Comparison of ENCODE assay signal across 8 cellular contexts in genomic region chr17:29124135-29124930, GRCh38. TPM values are rescaled to one million over a fixed set of nuclear protein-coding genes. Genes with fewer than 3 reads are reported as not detected.
DNase-seq lines count a peak whose midpoint lies in the region; ATAC-seq and TF ChIP-seq lines count a peak whose summit lies in the region.

No MANE protein-coding gene starts in this region.

- H3K4me3 ChIP-seq in lower lobe of right lung: no peak overlapping the region

- DNase-seq in NCI-H1105 (lab: John Stamatoyannopoulos, UW) (peak; percentile 45), lower lobe of right lung (no peak), type B pancreatic cell (ENCODE audit: extremely low spot score, unreplicated experiment) (no peak)
- no peak for DNase-seq in T-helper 2 cell treated with Interferon-gamma antibody and Interleukin-4, amounts not matched to agents 5 μg/mL and 100 μg/mL, for 36 hours (ENCODE audit: low spot score)

- H3K36me3 ChIP-seq in lower lobe of right lung: peaks cover 47% of the 10 kb centered on the region

- no peaks in the 10 kb centered on the region for H3K27me3 Mint-ChIP-seq in dendritic cell treated with granulocyte-macrophage colony-stimulating factor and Interleukin-4, amounts not matched to agents 40 ng/mL and 50 ng/mL, for 4 days
- no peaks in the 10 kb centered on the region for H3K27me3 Mint-ChIP-seq in type B pancreatic cell
- H3K27me3 Mint-ChIP-seq in T-helper 2 cell treated with Interferon-gamma antibody and Interleukin-4, amounts not matched to agents 5 μg/mL and 100 μg/mL, for 36 hours (ENCODE audit: low read depth): no peaks in the 10 kb centered on the region

- no peak overlapping the region for H3K4me3 Mint-ChIP-seq in dendritic cell treated with granulocyte-macrophage colony-stimulating factor and Interleukin-4, amounts not matched to agents 40 ng/mL and 50 ng/mL, for 4 days
- H3K4me3 Mint-ChIP-seq in type B pancreatic cell: no peak overlapping the region
- no peak overlapping the region for H3K4me3 Mint-ChIP-seq in T-helper 2 cell treated with Interferon-gamma antibody and Interleukin-4, amounts not matched to agents 5 μg/mL and 100 μg/mL, for 36 hours

- ATAC-seq in GM18511 (IDR thresholded peaks at IDR 0.05; ENCODE audit: unreplicated experiment) (peak; percentile 49), SK-N-SH treated with all-trans-retinoic acid at 6 μM for 48 hours (peak; percentile 97), lower lobe of right lung (peak; percentile 82 to 88)

- peak overlapping the region; percentile 81 for H3K27ac Mint-ChIP-seq in dendritic cell treated with granulocyte-macrophage colony-stimulating factor and Interleukin-4, amounts not matched to agents 40 ng/mL and 50 ng/mL, for 4 days
- H3K27ac Mint-ChIP-seq in type B pancreatic cell: no peak overlapping the region
- H3K27ac Mint-ChIP-seq in T-helper 2 cell treated with Interferon-gamma antibody and Interleukin-4, amounts not matched to agents 5 μg/mL and 100 μg/mL, for 36 hours: no peak overlapping the region

- H3K27ac ChIP-seq in C4-2B (peak overlapping the region; percentile 17), lower lobe of right lung (peak overlapping the region; percentile 41)

- TF ChIP-seq CTCF in C4-2B (conservative IDR thresholded peaks at IDR 0.05): peak; percentile 87
- TF ChIP-seq CTCF in lower lobe of right lung (IDR thresholded peaks at IDR 0.05): peak; percentile 64
- TF ChIP-seq CTCF in type B pancreatic cell (conservative IDR thresholded peaks at IDR 0.05): peak; percentile 78

- intact Hi-C loops in dendritic cell treated with granulocyte-macrophage colony-stimulating factor and Interleukin-4, amounts not matched to agents 40 ng/mL and 50 ng/mL, for 4 days (cut with micrococcal nuclease): loop anchor here (1.0 kb wide), 1 partner anchor 21 kb away; no protein-coding TSS in a partner anchor
- intact Hi-C loops in lower lobe of right lung (cut with DNase I): no loop called here

- H3K9me3 Mint-ChIP-seq in dendritic cell treated with granulocyte-macrophage colony-stimulating factor and Interleukin-4, amounts not matched to agents 40 ng/mL and 50 ng/mL, for 4 days: no peaks in the 10 kb centered on the region
- no peaks in the 10 kb centered on the region for H3K9me3 Mint-ChIP-seq in type B pancreatic cell
- H3K9me3 Mint-ChIP-seq in T-helper 2 cell treated with Interferon-gamma antibody and Interleukin-4, amounts not matched to agents 5 μg/mL and 100 μg/mL, for 36 hours: no peaks in the 10 kb centered on the region

- no peaks in the 10 kb centered on the region for H3K9me3 ChIP-seq in lower lobe of right lung

- peaks cover 89% of the 10 kb centered on the region for H3K36me3 Mint-ChIP-seq in dendritic cell treated with granulocyte-macrophage colony-stimulating factor and Interleukin-4, amounts not matched to agents 40 ng/mL and 50 ng/mL, for 4 days (ENCODE audit: low read depth)
- no peaks in the 10 kb centered on the region for H3K36me3 Mint-ChIP-seq in type B pancreatic cell
- peaks cover 18% of the 10 kb centered on the region for H3K36me3 Mint-ChIP-seq in T-helper 2 cell treated with Interferon-gamma antibody and Interleukin-4, amounts not matched to agents 5 μg/mL and 100 μg/mL, for 36 hours (ENCODE audit: low read depth)

- peaks cover 36% of the 10 kb centered on the region for H3K4me1 ChIP-seq in lower lobe of right lung

- no peaks in the 10 kb centered on the region for H3K27me3 ChIP-seq in lower lobe of right lung (ENCODE audit: low read depth)

- H3K4me1 Mint-ChIP-seq in dendritic cell treated with granulocyte-macrophage colony-stimulating factor and Interleukin-4, amounts not matched to agents 40 ng/mL and 50 ng/mL, for 4 days (ENCODE audit: low read depth): peaks cover 54% of the 10 kb centered on the region
- H3K4me1 Mint-ChIP-seq in type B pancreatic cell (ENCODE audit: unreplicated experiment): peaks cover 5% of the 10 kb centered on the region
- peaks cover 6% of the 10 kb centered on the region for H3K4me1 Mint-ChIP-seq in T-helper 2 cell treated with Interferon-gamma antibody and Interleukin-4, amounts not matched to agents 5 μg/mL and 100 μg/mL, for 36 hours (ENCODE audit: low read depth)

TF ChIP-seq in SK-N-SH treated with all-trans-retinoic acid at 6 μM for 48 hours, 23 proteins besides CTCF, POLR2A, EP300 and RAD21:
- TF ChIP-seq ZFP3 (CRISPR knock-in tag; IDR thresholded peaks at IDR 0.05) (no peak), ARNTL (CRISPR knock-in tag; IDR thresholded peaks at IDR 0.05; ENCODE audit: borderline replicate concordance, low read depth) (no peak), PATZ1 (CRISPR knock-in tag; IDR thresholded peaks at IDR 0.05; ENCODE audit: borderline replicate concordance) (no peak), TSHZ2 (CRISPR knock-in tag; IDR thresholded peaks at IDR 0.05) (no peak), ZNF565 (CRISPR knock-in tag; conservative IDR thresholded peaks at IDR 0.05; ENCODE audit: low read depth) (no peak), OSR1 (CRISPR knock-in tag; IDR thresholded peaks at IDR 0.05) (no peak), CSDC2 (CRISPR knock-in tag; IDR thresholded peaks at IDR 0.05) (no peak), PPARA (CRISPR knock-in tag; IDR thresholded peaks at IDR 0.05; ENCODE audit: borderline replicate concordance) (no peak), ZNF70 (CRISPR knock-in tag; IDR thresholded peaks at IDR 0.05) (no peak), BACH2 (CRISPR knock-in tag; IDR thresholded peaks at IDR 0.05; ENCODE audit: borderline replicate concordance) (no peak), ZNF8 (CRISPR knock-in tag; IDR thresholded peaks at IDR 0.05) (no peak), GLIS3 (CRISPR knock-in tag; IDR thresholded peaks at IDR 0.05) (no peak), ESRRG (CRISPR knock-in tag; IDR thresholded peaks at IDR 0.05) (no peak)

RNA-seq across cellular contexts. Expression of gene MYO18A, which starts 55.9 kb away (rescaled TPM):
- 59.5 TPM for total RNA-seq in lower lobe of right lung
- total RNA-seq in type B pancreatic cell (ENCODE audit: low replicate concordance): 46.6 and 49.1 TPM in 2 replicates
